ENCODE assay signal across 8 cellular contexts in the genomic region with DNA sequence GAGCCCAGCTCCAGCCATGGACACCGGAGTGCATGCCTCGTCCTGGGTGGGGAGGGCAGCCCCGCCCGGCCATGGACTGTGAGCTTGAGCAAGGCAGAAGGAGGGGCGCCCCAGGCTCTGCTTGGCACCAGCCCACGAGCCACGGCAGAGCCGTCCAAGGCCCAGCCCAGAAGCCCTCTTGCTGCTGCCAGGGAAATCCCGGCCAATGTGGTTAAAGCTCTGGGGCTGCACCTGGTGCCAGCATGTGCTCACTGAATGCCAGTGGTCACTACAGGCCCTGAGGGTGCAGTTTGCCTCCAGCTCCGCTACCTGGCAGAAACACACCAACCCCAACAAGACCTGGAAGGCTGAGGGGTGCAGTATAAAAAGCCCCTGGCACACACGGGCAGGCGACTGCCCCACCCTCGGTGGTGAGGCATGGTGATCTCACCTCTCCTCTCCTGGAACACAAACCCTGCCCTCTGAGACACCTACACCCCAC. TPM values are rescaled to one million over a fixed set of nuclear protein-coding genes. Genes with fewer than 3 reads are reported as not detected.
DNase-seq lines count a peak whose midpoint lies in the region; TF ChIP-seq lines count a peak whose summit lies in the region.

No MANE protein-coding gene starts in this region.

- no peak for TF ChIP-seq CTCF in AG09309 (IDR thresholded peaks at IDR 0.05; ENCODE audit: control insufficient read depth, insufficient read depth, low read depth, low read length, missing control alignments)
- no peak for TF ChIP-seq CTCF in esophagus muscularis mucosa (IDR thresholded peaks at IDR 0.05)
- no peak for TF ChIP-seq CTCF in neural progenitor cell (IDR thresholded peaks at IDR 0.05)
- TF ChIP-seq CTCF in WERI-Rb-1 (IDR thresholded peaks at IDR 0.05; ENCODE audit: low read depth, low read length) = no peak

- no peak overlapping the region for H3K9ac ChIP-seq in neural progenitor cell

- in situ Hi-C loops in HAP-1 (cut with MboI; ENCODE audit: low sequenced_read_pairs) = no loop called here

- no peak overlapping the region for H3K4me3 ChIP-seq in AG09309 (ENCODE audit: control insufficient read depth, low read depth, low read length)
- peak overlapping the region in 3 of 4 donors; percentile 13 to 24 (median 15) for H3K4me3 ChIP-seq in esophagus muscularis mucosa
- no peak overlapping the region for H3K4me3 ChIP-seq in neural progenitor cell
- no peak overlapping the region for H3K4me3 ChIP-seq in WERI-Rb-1 (ENCODE audit: low read depth, low read length)
- no peak overlapping the region for H3K4me3 ChIP-seq in HAP-1

- H3K9me3 Mint-ChIP-seq in neural progenitor cell = no peaks in the 10 kb centered on the region

- no peak for TF ChIP-seq POLR2A in esophagus muscularis mucosa (IDR thresholded peaks at IDR 0.05; ENCODE audit: low read depth)

- H3K27ac ChIP-seq in esophagus muscularis mucosa (replicated peaks in 1 of 4) (peak overlapping the region; percentile 36 to 68 (median 58)), neural progenitor cell (no peak overlapping the region), WERI-Rb-1 (no peak overlapping the region)

- 28% methylated on average over 8 of the region's 13 CpGs for WGBS in esophagus muscularis mucosa

- peak overlapping the region; percentile 73 for H3K4me3 Mint-ChIP-seq in neural progenitor cell

- no peaks in the 10 kb centered on the region for H3K27me3 ChIP-seq in esophagus muscularis mucosa
- no peaks in the 10 kb centered on the region for H3K27me3 ChIP-seq in neural progenitor cell
- no peaks in the 10 kb centered on the region for H3K27me3 ChIP-seq in WERI-Rb-1 (ENCODE audit: insufficient read depth, low read depth, severe bottlenecking)
- no peaks in the 10 kb centered on the region for H3K27me3 ChIP-seq in HAP-1 (ENCODE audit: low read depth)

- intact Hi-C loops in esophagus muscularis mucosa (cut with DNase I) = no loop called here

- no peak for TF ChIP-seq EP300 in esophagus muscularis mucosa (IDR thresholded peaks at IDR 0.05)

- peaks cover 5% of the 10 kb centered on the region for H3K36me3 Mint-ChIP-seq in neural progenitor cell

- H3K36me3 ChIP-seq in esophagus muscularis mucosa (peaks cover 19 to 31% (median 24%) of the 10 kb centered on the region in 4 donors), neural progenitor cell (no peaks in the 10 kb centered on the region), WERI-Rb-1 (peaks cover 40% of the 10 kb centered on the region), HAP-1 (replicated peaks) (peaks cover 20% of the 10 kb centered on the region)

- H3K9me3 ChIP-seq in esophagus muscularis mucosa = no peaks in the 10 kb centered on the region
- no peaks in the 10 kb centered on the region for H3K9me3 ChIP-seq in neural progenitor cell (ENCODE audit: low read depth)
- H3K9me3 ChIP-seq in WERI-Rb-1 (ENCODE audit: severe bottlenecking) = no peaks in the 10 kb centered on the region
- H3K9me3 ChIP-seq in HAP-1 = no peaks in the 10 kb centered on the region

- H3F3A ChIP-seq in neural progenitor cell (ENCODE audit: low read depth) = no peaks in the 10 kb centered on the region

- H3K27me3 Mint-ChIP-seq in neural progenitor cell (ENCODE audit: insufficient read depth, low read depth) = peaks cover 2% of the 10 kb centered on the region

- no peak overlapping the region for H2AFZ ChIP-seq in neural progenitor cell (replicated peaks)

- peaks cover 97% of the 10 kb centered on the region for H4K20me1 ChIP-seq in neural progenitor cell (ENCODE audit: low read depth)

- peak; percentile 69 for DNase-seq in AG09309 (ENCODE audit: low read depth)
- peak; percentile 95 for DNase-seq in NCI-H226
- DNase-seq in esophagus muscularis mucosa (ENCODE audit: extremely low spot score) = no peak
- DNase-seq in neural progenitor cell (ENCODE audit: low spot score) = no peak
- no peak for DNase-seq in WERI-Rb-1
- no peak for DNase-seq in NCI-H2081 treated with DMSO at 0.1 percent for 48 hours (lab: John Stamatoyannopoulos, UW)
- no peak for DNase-seq in HAP-1 (ENCODE audit: low spot score in 2 of 2)
- DNase-seq in NAMALWA (ENCODE audit: low spot score) = no peak

- H3K27ac Mint-ChIP-seq in neural progenitor cell = no peak overlapping the region

- peaks cover 84% of the 10 kb centered on the region for H3K79me2 ChIP-seq in neural progenitor cell (ENCODE audit: low read depth)

- H3K4me1 Mint-ChIP-seq in neural progenitor cell = peaks cover 22% of the 10 kb centered on the region

- H3K4me1 ChIP-seq in esophagus muscularis mucosa (peaks cover 44 to 76% (median 71%) of the 10 kb centered on the region in 4 donors), neural progenitor cell (peaks cover 32% of the 10 kb centered on the region), HAP-1 (no peaks in the 10 kb centered on the region)

- H3K4me2 ChIP-seq in neural progenitor cell = no peak overlapping the region

RNA-seq across cellular contexts. Expression of a gene that starts 11.8 kb away (rescaled TPM):
- total RNA-seq in esophagus muscularis mucosa (10 to 100 TPM; 30.0 to 38.2 (median 33.3) TPM), neural progenitor cell (ENCODE audit: low replicate concordance) (14.8 and 21.7 TPM in 2 replicates)

RNA-seq across cellular contexts. Expression of a gene that starts 30.7 kb away (rescaled TPM):
- total RNA-seq in esophagus muscularis mucosa (10 to 100 TPM; 13.4 to 33.4 (median 21.7) TPM), neural progenitor cell (ENCODE audit: low replicate concordance) (19.0 and 28.3 TPM in 2 replicates)

Comparison
In these comparisons a context has a peak if more than half of its experiments do, and no peak if none do; other contexts are left out.
1. DNase-seq: peak in AG09309 (single experiment) and NCI-H226 (single experiment); none in esophagus muscularis mucosa (single experiment), neural progenitor cell (single experiment), WERI-Rb-1 (single experiment), NCI-H2081 treated with DMSO at 0.1 percent for 48 hours (single experiment), HAP-1 (0 of 2) and NAMALWA (single experiment).
2. H3K4me3 ChIP-seq: peak in esophagus muscularis mucosa (3 of 4); none in AG09309 (single experiment), neural progenitor cell (single experiment), WERI-Rb-1 (single experiment) and HAP-1 (single experiment).
3. H3K27ac ChIP-seq: peak in esophagus muscularis mucosa (4 of 4); none in neural progenitor cell (single experiment) and WERI-Rb-1 (single experiment).